ENCODE assay signal across 9 cellular contexts in genomic region chr14:102568115-102568614, GRCh38. TPM values are rescaled to one million over a fixed set of nuclear protein-coding genes. Genes with fewer than 3 reads are reported as not detected.
DNase-seq lines count a peak whose midpoint lies in the region; ATAC-seq and TF ChIP-seq lines count a peak whose summit lies in the region.
"Had no signal": no experiment of that assay in that cellular context is flagged by ENCODE, and none has a peak within 500 bp of the region (broad histone marks: within the 10 kb centered on the region; RNA-seq: fewer than 3 reads in every experiment).

No MANE protein-coding gene starts in this region.

- peak overlapping the region; percentile 86 for H4K91ac ChIP-seq in trophoblast cell (ENCODE audit: low read depth, low read length)

- H3K27me3 ChIP-seq in DOHH2 (ENCODE audit: control insufficient read depth, low read length) (no peaks in the 10 kb centered on the region), RWPE2 (ENCODE audit: insufficient read depth, poor library complexity, severe bottlenecking) (no peaks in the 10 kb centered on the region), body of pancreas (no peaks in the 10 kb centered on the region), trophoblast cell (ENCODE audit: insufficient read depth, low read length) (no peaks in the 10 kb centered on the region)

- peak overlapping the region; percentile 77 for H2BK5ac ChIP-seq in trophoblast cell (ENCODE audit: low read depth, low read length, poor library complexity)

- TF ChIP-seq POLR2A in body of pancreas (IDR thresholded peaks at IDR 0.05), result no peak

- H3K4ac ChIP-seq in trophoblast cell (ENCODE audit: low read depth, low read length), result no peak overlapping the region

- H3K79me1 ChIP-seq in trophoblast cell (ENCODE audit: low read length), result peaks cover 19% of the 10 kb centered on the region

- H2BK12ac ChIP-seq in trophoblast cell (ENCODE audit: low read length), result peak overlapping the region; percentile 31

- peaks cover 51% of the 10 kb centered on the region for H3K4me1 ChIP-seq in DOHH2 (ENCODE audit: control insufficient read depth, low read length)
- H3K4me1 ChIP-seq in RWPE2 (ENCODE audit: insufficient read depth, poor library complexity, severe bottlenecking), result peaks cover 13% of the 10 kb centered on the region
- peaks cover 7% of the 10 kb centered on the region for H3K4me1 ChIP-seq in body of pancreas
- peaks cover 12 to 13% of the 10 kb centered on the region in 2 experiments for H3K4me1 ChIP-seq in trophoblast cell (ENCODE audit: control insufficient read depth in 1 of 2, insufficient read depth in 2 of 2, low read length in 2 of 2)

- WGBS in body of pancreas, 2 donors, result 45 to 50% methylated on average over 7 of the region's 7 CpGs
- no CpG with 5 or more reads among the region's 7 CpGs for WGBS in trophoblast cell (ENCODE audit: extremely low coverage, insufficient coverage, insufficient read length)

- H3K79me2 ChIP-seq in DOHH2 (ENCODE audit: control insufficient read depth, low read length), result no peaks in the 10 kb centered on the region
- peaks cover 1% of the 10 kb centered on the region for H3K79me2 ChIP-seq in trophoblast cell (ENCODE audit: control insufficient read depth, insufficient read depth, low read length, poor library complexity)

- DNase-seq in RWPE2 (ENCODE audit: low spot score) (peak; percentile 75), body of pancreas (peak; percentile 39 to 68 (median 63)), trophoblast cell (peak; percentile 91 to 94), NCI-H2227 treated with DMSO at 0.1 percent for 48 hours (lab: John Stamatoyannopoulos, UW) (no peak), cerebellum (ENCODE audit: low spot score) (no peak), NCI-H524 (lab: John Stamatoyannopoulos, UW) (no peak)
- no peak for DNase-seq in effector CD8-positive, alpha-beta T cell (lab: John Stamatoyannopoulos, UW)
- DNase-seq: NCI-H446 had no signal

- no peak overlapping the region for H3K23ac ChIP-seq in trophoblast cell (ENCODE audit: low read length)

- no peak for TF ChIP-seq CTCF in DOHH2 (IDR thresholded peaks at IDR 0.05; ENCODE audit: low read depth, low read length, poor library complexity, severe bottlenecking)
- no peak for TF ChIP-seq CTCF in RWPE2 (IDR thresholded peaks at IDR 0.05; ENCODE audit: poor library complexity, severe bottlenecking)
- peak in 2 of 7 experiments; percentile 23 to 24 for TF ChIP-seq CTCF in body of pancreas (IDR thresholded peaks at IDR 0.05)

- intact Hi-C loops in body of pancreas (cut with DNase I), result no loop called here

- no peaks in the 10 kb centered on the region for H3K9me2 ChIP-seq in DOHH2 (replicated peaks; ENCODE audit: control insufficient read depth, low read length)

- ATAC-seq in RWPE2 (ENCODE audit: low read depth), result peak; percentile 92
- ATAC-seq in body of pancreas, result peak; percentile 84

- peak overlapping the region; percentile 92 for H4K8ac ChIP-seq in trophoblast cell (ENCODE audit: low read depth, low read length)

- peak overlapping the region; percentile 69 for H2BK120ac ChIP-seq in trophoblast cell (ENCODE audit: insufficient read depth, low read length, poor library complexity)

- peak overlapping the region; percentile 16 for H3K9ac ChIP-seq in trophoblast cell (ENCODE audit: low read length)

- H3K27ac ChIP-seq in DOHH2 (ENCODE audit: low read depth, low read length) (peak overlapping the region; percentile 41; the same call in 1 of the 2 replicates), RWPE2 (ENCODE audit: poor library complexity, severe bottlenecking) (peak overlapping the region; percentile 40), body of pancreas (peak overlapping the region in 1 of 4 donors; percentile 40), trophoblast cell (ENCODE audit: low read depth, low read length) (peak overlapping the region; percentile 91)

- H3K9me3 ChIP-seq in DOHH2 (ENCODE audit: control insufficient read depth, insufficient read depth, low read length), result no peaks in the 10 kb centered on the region
- no peaks in the 10 kb centered on the region for H3K9me3 ChIP-seq in RWPE2 (ENCODE audit: severe bottlenecking)
- H3K9me3 ChIP-seq in body of pancreas, result no peaks in the 10 kb centered on the region
- H3K9me3 ChIP-seq in trophoblast cell (ENCODE audit: insufficient read depth, low read depth, low read length), result no peaks in the 10 kb centered on the region

- H2AFZ ChIP-seq in trophoblast cell (ENCODE audit: insufficient read depth, low read length, poor library complexity), result peak overlapping the region; percentile 75

- peaks cover 6% of the 10 kb centered on the region; the same call in 1 of the 2 replicates for H3F3A ChIP-seq in DOHH2 (ENCODE audit: control insufficient read depth, insufficient read depth)

- peak overlapping the region; percentile 37 for H4K12ac ChIP-seq in trophoblast cell (ENCODE audit: low read depth, low read length)

- peak overlapping the region; percentile 83 for H3K18ac ChIP-seq in trophoblast cell (ENCODE audit: low read length)

- no peaks in the 10 kb centered on the region for H4K20me1 ChIP-seq in DOHH2 (ENCODE audit: control insufficient read depth, insufficient read depth, low read depth, low read length)

- peak overlapping the region; percentile 72 for H3K14ac ChIP-seq in trophoblast cell (ENCODE audit: low read length)

- peak overlapping the region; percentile 64 for H3K4me3 ChIP-seq in DOHH2 (ENCODE audit: low read length)
- H3K4me3 ChIP-seq in RWPE2 (ENCODE audit: severe bottlenecking), result no peak overlapping the region
- H3K4me3 ChIP-seq in body of pancreas, result no peak overlapping the region
- no peak overlapping the region for H3K4me3 ChIP-seq in trophoblast cell (ENCODE audit: low read depth, low read length)

- H3K36me3 ChIP-seq in DOHH2 (ENCODE audit: control insufficient read depth, low read length) (no peaks in the 10 kb centered on the region), RWPE2 (ENCODE audit: low read depth) (no peaks in the 10 kb centered on the region), body of pancreas (replicated peaks in 1 of 2; ENCODE audit: insufficient read depth in 1 of 2, low read depth in 2 of 2) (no peaks in the 10 kb centered on the region), trophoblast cell (ENCODE audit: control insufficient read depth in 1 of 2, insufficient read depth in 2 of 2, low read length in 2 of 2) (no peaks in the 10 kb centered on the region)

- H3K4me2 ChIP-seq in DOHH2 (ENCODE audit: low read length), result peak overlapping the region; percentile 75
- H3K4me2 ChIP-seq in trophoblast cell (ENCODE audit: low read length), result peak overlapping the region; percentile 50

- H2AK5ac ChIP-seq in trophoblast cell (ENCODE audit: low read length), result peak overlapping the region; percentile 21

RNA-seq across cellular contexts. Expression of gene RCOR1, which starts 24.3 kb away (rescaled TPM):
- 1 to 10 TPM; 6.3 to 6.7 TPM for total RNA-seq in body of pancreas
- polyA plus RNA-seq in trophoblast cell (2013), result 39.7 and 41.7 TPM in 2 replicates
- total RNA-seq in cerebellum, result 15.6 TPM

RNA-seq across cellular contexts. Expression of gene ANKRD9, which starts 58.6 kb away (rescaled TPM):
- total RNA-seq in body of pancreas (10 to 100 TPM; 49.8 to 87.7 TPM), cerebellum (7.3 TPM)
- polyA plus RNA-seq in trophoblast cell (2013), result 9.8 and 10.1 TPM in 2 replicates

Comparison
In these comparisons a context has a peak if more than half of its experiments do, and no peak if none do; other contexts are left out.
1. DNase-seq: peak in RWPE2 (single experiment), body of pancreas (4 of 4) and trophoblast cell (2 of 2); none in NCI-H2227 treated with DMSO at 0.1 percent for 48 hours (single experiment), cerebellum (single experiment), effector CD8-positive, alpha-beta T cell (single experiment) and NCI-H524 (0 of 2).